Comparison of ENCODE assay signal across 14 cellular contexts in the genomic region with DNA sequence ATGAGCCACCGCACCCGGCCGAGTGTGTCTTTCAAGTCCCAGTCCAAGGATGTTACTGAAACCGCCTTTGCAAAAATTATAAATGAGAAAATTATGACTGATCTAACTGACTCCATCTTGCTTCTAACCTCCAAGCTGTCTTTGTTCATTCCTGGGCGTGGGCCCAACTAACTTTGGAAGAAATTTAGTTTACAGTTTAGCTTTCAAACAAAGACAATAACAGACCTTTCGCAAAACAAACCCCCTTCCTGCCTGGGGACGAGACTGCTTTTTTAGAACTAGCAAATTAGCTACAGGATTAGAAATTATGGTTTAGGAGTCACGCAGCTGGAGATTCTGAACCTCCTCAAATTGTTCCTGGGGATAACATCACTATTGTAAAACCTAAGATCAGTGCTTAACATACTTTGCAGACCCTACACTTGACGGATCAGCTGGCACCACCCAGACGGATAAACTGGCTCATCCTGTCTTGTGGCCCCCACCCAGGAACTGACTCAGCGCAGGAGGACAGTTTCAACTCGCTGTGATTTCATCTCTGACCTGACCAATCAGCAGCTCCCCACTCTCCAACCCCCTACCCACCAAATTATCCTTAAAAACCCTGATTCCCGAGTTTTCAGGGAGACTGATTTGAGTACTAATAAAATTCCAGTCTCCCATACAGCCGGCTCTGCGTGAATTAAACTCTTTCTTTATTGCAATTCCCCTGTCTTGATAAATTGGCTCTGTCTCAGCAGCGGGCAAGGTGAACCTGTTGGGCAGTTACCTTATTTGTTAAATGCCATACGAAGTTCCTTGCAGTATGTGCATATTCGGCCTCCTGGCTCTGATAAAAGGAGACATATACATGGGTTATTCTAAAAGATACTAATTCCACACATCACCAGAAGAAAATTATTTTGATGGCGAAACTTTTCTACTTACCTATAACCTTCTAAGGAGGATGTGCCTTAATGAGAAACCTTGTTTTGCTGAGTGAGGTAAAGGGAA. TPM values are rescaled to one million over a fixed set of nuclear protein-coding genes. Genes with fewer than 3 reads are reported as not detected.
DNase-seq lines count a peak whose midpoint lies in the region; ATAC-seq and TF ChIP-seq lines count a peak whose summit lies in the region.
"Had no signal": no experiment of that assay in that cellular context is flagged by ENCODE, and none has a peak within 500 bp of the region (broad histone marks: within the 10 kb centered on the region; RNA-seq: fewer than 3 reads in every experiment).

No MANE protein-coding gene starts in this region.

- POLR2A ChIA-PET in PC-9 (lab: Charles Lee; ENCODE audit: unreplicated experiment): interaction anchor here (0.6 kb wide), 1 partner anchor 62 kb away, joined by 3 read pairs; no protein-coding TSS in a partner anchor

- no peak for TF ChIP-seq POLR2A in right lobe of liver (IDR thresholded peaks at IDR 0.05)

- TF ChIP-seq CTCF in PC-9 (conservative IDR thresholded peaks at IDR 0.05) (no peak), right lobe of liver (IDR thresholded peaks at IDR 0.05) (no peak)

- H3K4me1 ChIP-seq in PC-9 (replicated peaks; ENCODE audit: insufficient read depth): peaks cover 16% of the 10 kb centered on the region; the same call in 1 of the 2 replicates
- no peaks in the 10 kb centered on the region for H3K4me1 ChIP-seq in right lobe of liver
- H3K4me1 ChIP-seq: adrenal gland had no signal

- no peaks in the 10 kb centered on the region for H3K9me2 ChIP-seq in PC-9 (ENCODE audit: insufficient read depth)

- H3K27me3 ChIP-seq in PC-9 (ENCODE audit: insufficient read depth, low read depth): no peaks in the 10 kb centered on the region
- H3K27me3 ChIP-seq in H7 (ENCODE audit: control insufficient read depth, insufficient read depth, low read length): no peaks in the 10 kb centered on the region
- no peaks in the 10 kb centered on the region for H3K27me3 ChIP-seq in right lobe of liver
- H3K27me3 ChIP-seq: adrenal gland had no signal

- ATAC-seq in GM21423 (IDR thresholded peaks at IDR 0.05; ENCODE audit: unreplicated experiment): peak; percentile 11
- no peak for ATAC-seq in right lobe of liver

- H3K4me3 ChIP-seq in PC-9 (no peak overlapping the region; the same call in 1 of the 2 replicates), skin epidermis (peak overlapping the region in 1 of 7 experiments; percentile 18), H7 (ENCODE audit: insufficient read depth, low read depth, low read length) (no peak overlapping the region), right lobe of liver (no peak overlapping the region)
- H3K4me3 ChIP-seq: adrenal gland, thoracic aorta had no signal

- no peak overlapping the region for H3K27ac ChIP-seq in PC-9
- peak overlapping the region in 17 of 21 experiments; percentile 18 to 81 (median 67) for H3K27ac ChIP-seq in skin epidermis
- no peak overlapping the region for H3K27ac ChIP-seq in right lobe of liver
- H3K27ac ChIP-seq: adrenal gland, thoracic aorta had no signal

- 79% methylated on average over 15 of the region's 19 CpGs for WGBS in right lobe of liver (ENCODE audit: insufficient coverage, low coverage, low lambda C conversion rate, missing lambda C conversion rate)

- H4K20me1 ChIP-seq in PC-9 (ENCODE audit: insufficient read depth): no peaks in the 10 kb centered on the region

- H2AFZ ChIP-seq in PC-9: no peak overlapping the region; the same call in 1 of the 2 replicates

- H3K79me2 ChIP-seq in PC-9 (ENCODE audit: low read depth): no peaks in the 10 kb centered on the region

- peak in 1 of 2 experiments; percentile 41 for DNase-seq in PC-9
- DNase-seq in fibroblast of the conjunctiva (ENCODE audit: low read depth): peak; percentile 22
- no peak for DNase-seq in H7
- no peak for DNase-seq in NCI-H1694 treated with DMSO at 0.1 percent for 48 hours (lab: John Stamatoyannopoulos, UW)
- no peak for DNase-seq in right lobe of liver
- DNase-seq: activated T-cell treated with anti-CD3 and anti-CD28 coated beads, Interleukin-2, amount 50 U/mL, for 24 hours; adrenal gland; CD4-positive, alpha-beta T cell; GF-D8; NCI-H345 had no signal

- H3K4me2 ChIP-seq in PC-9: peak overlapping the region; percentile 59

- intact Hi-C loops in PC-9 (cut with micrococcal nuclease; ENCODE audit: unreplicated experiment): loop anchor here (5.0 kb wide), 1 partner anchor 74 kb away; a partner anchor contains a TSS
- intact Hi-C loops in right lobe of liver (cut with DNase I): no loop called here

- no peaks in the 10 kb centered on the region for H3F3A ChIP-seq in PC-9 (ENCODE audit: insufficient read depth, low read depth)

- BruUV-seq in PC-9 (replicated peaks; lab: Mats Ljungman, UMichigan): no TSS peak

- H3K36me3 ChIP-seq in PC-9 (ENCODE audit: low read depth) (no peaks in the 10 kb centered on the region), H7 (replicated peaks; ENCODE audit: control insufficient read depth, insufficient read depth, low read length) (no peaks in the 10 kb centered on the region), right lobe of liver (no peaks in the 10 kb centered on the region)
- H3K36me3 ChIP-seq: adrenal gland, thoracic aorta had no signal

- H3K9me3 ChIP-seq in PC-9 (ENCODE audit: insufficient read depth, low read depth) (no peaks in the 10 kb centered on the region), right lobe of liver (no peaks in the 10 kb centered on the region)
- H3K9me3 ChIP-seq: adrenal gland, thoracic aorta had no signal

- CTCF ChIA-PET in PC-9 (lab: Charles Lee): no interaction called here

RNA-seq across cellular contexts. Expression of a gene that starts 23.6 kb away (rescaled TPM):
- total RNA-seq in PC-9 (2021) (not detected in 2 replicates), right lobe of liver (under 1 TPM in 2 of 6 experiments, not detected in 4; 0.31 to 0.62 TPM)
- 221 and 310 TPM in 2 replicates for total RNA-seq in H7 (2014; rRNA removed; shearing (Covaris generic))
- total RNA-seq: CD4-positive, alpha-beta T cell; dermis microvascular lymphatic vessel endothelial cell had no signal

Comparison
In these comparisons a context has a peak if more than half of its experiments do, and no peak if none do; other contexts are left out.
1. H3K27ac ChIP-seq: peak in skin epidermis (17 of 21); none in PC-9 (single experiment) and right lobe of liver (0 of 3).
2. RNA of a gene that starts 23.6 kb away (total RNA-seq): 221 to 310 TPM in H7; 0.31 to 0.62 TPM in right lobe of liver and not detected in PC-9; every median in the first group is over 100 times any median in the second.